Comparison of ENCODE assay signal across 35 cellular contexts in the genomic region with DNA sequence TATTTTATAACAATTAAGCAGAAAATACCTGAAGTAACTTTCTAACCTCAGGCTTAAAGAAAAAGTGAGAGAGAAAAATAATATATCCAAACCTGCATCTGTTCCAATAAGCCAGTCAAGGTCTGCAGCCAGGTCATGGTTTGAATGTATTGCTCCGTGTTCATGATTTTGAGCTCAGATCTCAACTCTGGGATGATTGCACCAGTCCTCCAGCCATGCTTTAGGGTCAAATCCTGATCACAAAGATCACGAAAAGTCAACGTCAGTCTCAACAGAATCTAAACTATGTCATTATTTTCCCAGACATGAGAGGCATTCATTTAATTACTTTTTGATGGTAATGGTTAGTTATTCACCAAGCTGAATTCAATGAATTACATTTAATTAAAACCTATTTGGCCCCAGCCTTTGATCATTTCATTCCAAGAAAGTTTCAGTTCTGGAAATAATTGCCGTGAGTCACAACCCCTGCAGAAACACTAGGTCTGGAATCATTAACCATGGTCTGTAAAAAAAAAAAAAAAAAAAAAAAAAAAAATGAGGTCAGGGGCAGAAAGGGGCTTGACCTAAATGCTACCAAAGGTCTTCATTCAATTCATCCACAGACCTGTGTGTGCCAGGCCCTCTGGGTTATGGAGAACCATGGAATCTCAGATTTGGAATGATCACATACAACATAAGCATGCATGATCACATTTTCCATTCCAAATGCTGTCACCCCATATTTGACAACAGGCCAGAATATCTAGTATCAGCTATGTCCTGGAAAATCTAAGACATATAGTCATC. TPM values are rescaled to one million over a fixed set of nuclear protein-coding genes. Genes with fewer than 3 reads are reported as not detected.
DNase-seq lines count a peak whose midpoint lies in the region; ATAC-seq, FAIRE-seq and TF ChIP-seq lines count a peak whose summit lies in the region.
"Had no signal": no experiment of that assay in that cellular context is flagged by ENCODE, and none has a peak within 500 bp of the region (broad histone marks: within the 10 kb centered on the region; RNA-seq: fewer than 3 reads in every experiment).

No MANE protein-coding gene starts in this region.

- H3K4me3 ChIP-seq in hepatocyte (no peak overlapping the region), lower lobe of right lung (no peak overlapping the region)
- H3K4me3 ChIP-seq: right atrium auricular region, spleen, thoracic aorta, uterus had no signal

- H3K27me3 ChIP-seq in hepatocyte (no peaks in the 10 kb centered on the region), lower lobe of right lung (ENCODE audit: low read depth) (no peaks in the 10 kb centered on the region)
- H3K27me3 ChIP-seq: right atrium auricular region, spleen, uterus had no signal

- ATAC-seq in lower lobe of right lung, result no peak
- no peak for ATAC-seq in GM21381 (IDR thresholded peaks at IDR 0.05; ENCODE audit: unreplicated experiment)
- ATAC-seq: activated CD4-positive, alpha-beta T cell treated with anti-CD3 and anti-CD28 coated beads for 36 hours; activated CD8-positive, alpha-beta T cell treated with anti-CD3 and anti-CD28 coated beads for 36 hours; natural killer cell treated with Interleukin-12 subunit alpha and Interleukin-12 subunit beta and Interleukin-15 and Interleukin-18, amount 100 ng/mL, for 72 hours; stimulated activated naive CD8-positive, alpha-beta T cell treated with anti-CD3 and anti-CD28 coated beads, Interleukin-15, amount 100 ng/mL, for 72 hours had no signal

- H3K4me1 ChIP-seq in hepatocyte (ENCODE audit: insufficient read depth) (peaks cover 8% of the 10 kb centered on the region), lower lobe of right lung (no peaks in the 10 kb centered on the region)
- H3K4me1 ChIP-seq: right atrium auricular region, spleen, uterus had no signal

- WGBS in hepatocyte (ENCODE audit: low lambda C conversion rate, missing lambda C conversion rate), result 73% methylated on average over 4 of the region's 4 CpGs

- H3K27me3 Mint-ChIP-seq in nephron (ENCODE audit: low read depth), result no peaks in the 10 kb centered on the region
- H3K27me3 Mint-ChIP-seq: activated CD4-positive, alpha-beta T cell treated with anti-CD3 and anti-CD28 coated beads for 36 hours; activated CD8-positive, alpha-beta T cell treated with anti-CD3 and anti-CD28 coated beads for 36 hours; CD8-positive, alpha-beta memory T cell; natural killer cell treated with Interleukin-12 subunit alpha and Interleukin-12 subunit beta and Interleukin-15 and Interleukin-18, amount 100 ng/mL, for 72 hours; stimulated activated naive CD8-positive, alpha-beta T cell treated with anti-CD3 and anti-CD28 coated beads, Interleukin-15, amount 100 ng/mL, for 72 hours had no signal

- H3K27ac ChIP-seq in hepatocyte (peak overlapping the region; percentile 40), lower lobe of right lung (no peak overlapping the region)
- H3K27ac ChIP-seq: right atrium auricular region, spleen, uterus had no signal

- TF ChIP-seq CTCF in hepatocyte (IDR thresholded peaks at IDR 0.05; ENCODE audit: poor library complexity), result no peak
- no peak for TF ChIP-seq CTCF in nephron (IDR thresholded peaks at IDR 0.05; ENCODE audit: unreplicated experiment in 3 of 3)
- no peak for TF ChIP-seq CTCF in lower lobe of right lung (IDR thresholded peaks at IDR 0.05)

- intact Hi-C loops in lower lobe of right lung (cut with DNase I), result no loop called here

- FAIRE-seq in RCC 7860 (lab: Jason Lieb, UNC), result peak; percentile 82
- FAIRE-seq: A204.1, colon, G401.6 had no signal

- peaks cover 10% of the 10 kb centered on the region for H3K36me3 Mint-ChIP-seq in nephron (ENCODE audit: low read depth)
- H3K36me3 Mint-ChIP-seq: natural killer cell treated with Interleukin-12 subunit alpha and Interleukin-12 subunit beta and Interleukin-15 and Interleukin-18, amount 100 ng/mL, for 72 hours had no signal

- no peaks in the 10 kb centered on the region for H3K9me2 ChIP-seq in hepatocyte (replicated peaks; ENCODE audit: insufficient read depth)

- no peaks in the 10 kb centered on the region for H4K20me1 ChIP-seq in hepatocyte (ENCODE audit: insufficient read depth, poor library complexity, severe bottlenecking)

- H3K36me3 ChIP-seq in hepatocyte (replicated peaks; ENCODE audit: insufficient read depth, low read depth) (no peaks in the 10 kb centered on the region), lower lobe of right lung (peaks cover 15% of the 10 kb centered on the region)
- H3K36me3 ChIP-seq: right atrium auricular region, uterus had no signal

- H3K4me2 ChIP-seq in hepatocyte, result no peak overlapping the region

- H3K4me1 Mint-ChIP-seq in nephron, result peaks cover 6% of the 10 kb centered on the region
- H3K4me1 Mint-ChIP-seq: activated CD4-positive, alpha-beta T cell treated with anti-CD3 and anti-CD28 coated beads for 36 hours; CD8-positive, alpha-beta memory T cell; H9; stimulated activated naive CD8-positive, alpha-beta T cell treated with anti-CD3 and anti-CD28 coated beads, Interleukin-15, amount 100 ng/mL, for 72 hours had no signal

- H3K79me2 ChIP-seq in hepatocyte, result no peaks in the 10 kb centered on the region

- H3K9me3 Mint-ChIP-seq in nephron, result no peaks in the 10 kb centered on the region
- H3K9me3 Mint-ChIP-seq: activated CD8-positive, alpha-beta T cell treated with anti-CD3 and anti-CD28 coated beads for 36 hours; CD8-positive, alpha-beta memory T cell; H9; natural killer cell treated with Interleukin-12 subunit alpha and Interleukin-12 subunit beta and Interleukin-15 and Interleukin-18, amount 100 ng/mL, for 72 hours; stimulated activated naive CD8-positive, alpha-beta T cell treated with anti-CD3 and anti-CD28 coated beads, Interleukin-15, amount 100 ng/mL, for 72 hours; T-helper 2 cell treated with Interferon-gamma antibody and Interleukin-4, amounts not matched to agents 5 μg/mL and 100 μg/mL, for 36 hours had no signal

- peak; percentile 47 for DNase-seq in AG08395 (ENCODE audit: low spot score)
- peak; percentile 21 for DNase-seq in RCC 7860 (ENCODE audit: low spot score)
- no peak for DNase-seq in hepatocyte (ENCODE audit: low spot score)
- no peak for DNase-seq in COLO668 (lab: John Stamatoyannopoulos, UW; ENCODE audit: unreplicated experiment)
- no peak for DNase-seq in dedifferentiated amniotic fluid mesenchymal stem cell (ENCODE audit: extremely low spot score)
- DNase-seq in lower lobe of right lung, result no peak
- DNase-seq: activated CD4-positive, alpha-beta T cell treated with anti-CD3 and anti-CD28 coated beads for 36 hours; activated CD8-positive, alpha-beta memory T cell treated with anti-CD3 and anti-CD28 coated beads, Interleukin-2, amount 50 U/mL, for 48 hours; activated CD8-positive, alpha-beta T cell treated with anti-CD3 and anti-CD28 coated beads for 36 hours; activated naive CD4-positive, alpha-beta T cell treated with anti-CD3 and anti-CD28 coated beads, Interleukin-2, amount 50 U/mL, for 16 hours; CD8-positive, alpha-beta memory T cell; DMS53; effector CD4-positive, alpha-beta T cell; glutamatergic neuron; H9; Karpas-422; NCI-H1436; NCI-H2081; NCI-H2227 treated with DMSO at 0.1 percent for 48 hours; NCI-H526; NK-92 treated with Interleukin-12 subunit alpha and Interleukin-12 subunit beta, amount 100 ng/mL, for 24 hours; SIG-M5; spleen; stimulated activated CD8-positive, alpha-beta memory T cell treated with anti-CD3 and anti-CD28 coated beads, Interleukin-4, amount 100 ng/mL, for 48 hours; stimulated activated naive CD8-positive, alpha-beta T cell treated with anti-CD3 and anti-CD28 coated beads, Interleukin-15, amount 100 ng/mL, for 72 hours; uterus had no signal

- H3K9me3 ChIP-seq in hepatocyte (ENCODE audit: low read depth) (no peaks in the 10 kb centered on the region), lower lobe of right lung (no peaks in the 10 kb centered on the region)
- H3K9me3 ChIP-seq: right atrium auricular region, spleen, thoracic aorta, uterus had no signal

- H3K27ac Mint-ChIP-seq in nephron, result peak overlapping the region; percentile 69 to 87 (median 83)
- H3K27ac Mint-ChIP-seq: activated CD4-positive, alpha-beta T cell treated with anti-CD3 and anti-CD28 coated beads for 36 hours; CD8-positive, alpha-beta memory T cell; H9; natural killer cell treated with Interleukin-12 subunit alpha and Interleukin-12 subunit beta and Interleukin-15 and Interleukin-18, amount 100 ng/mL, for 72 hours; stimulated activated naive CD8-positive, alpha-beta T cell treated with anti-CD3 and anti-CD28 coated beads, Interleukin-15, amount 100 ng/mL, for 72 hours; T-helper 2 cell treated with Interferon-gamma antibody and Interleukin-4, amounts not matched to agents 5 μg/mL and 100 μg/mL, for 36 hours had no signal

- H3K4me3 Mint-ChIP-seq in nephron, result no peak overlapping the region
- H3K4me3 Mint-ChIP-seq: activated CD4-positive, alpha-beta T cell treated with anti-CD3 and anti-CD28 coated beads for 36 hours; activated CD8-positive, alpha-beta T cell treated with anti-CD3 and anti-CD28 coated beads for 36 hours; CD8-positive, alpha-beta memory T cell; H9; natural killer cell treated with Interleukin-12 subunit alpha and Interleukin-12 subunit beta and Interleukin-15 and Interleukin-18, amount 100 ng/mL, for 72 hours; stimulated activated naive CD8-positive, alpha-beta T cell treated with anti-CD3 and anti-CD28 coated beads, Interleukin-15, amount 100 ng/mL, for 72 hours; T-helper 2 cell treated with Interferon-gamma antibody and Interleukin-4, amounts not matched to agents 5 μg/mL and 100 μg/mL, for 36 hours had no signal

- no peak overlapping the region for H2AFZ ChIP-seq in hepatocyte

RNA-seq across cellular contexts. Expression of gene NT5DC3, which starts 55.6 kb away (rescaled TPM):
- 6.1 and 6.3 TPM in 2 replicates for total RNA-seq in hepatocyte
- 2.8 and 4.4 TPM in 2 replicates for polyA plus RNA-seq in hepatocyte
- total RNA-seq in lower lobe of right lung, result 4.0 TPM

Comparison
In these comparisons a context has a peak if more than half of its experiments do, and no peak if none do; other contexts are left out.
1. DNase-seq: peak in AG08395 (single experiment) and RCC 7860 (single experiment); none in hepatocyte (single experiment), COLO668 (single experiment), dedifferentiated amniotic fluid mesenchymal stem cell (single experiment) and lower lobe of right lung (single experiment).